8 cellular contexts compared by ENCODE assay signal in genomic region chr11:113806403-113806802, GRCh38. TPM values are rescaled to one million over a fixed set of nuclear protein-coding genes. Genes with fewer than 3 reads are reported as not detected.
A peak's percentile ranks its signal among the peaks of the same experiment; 100 is the strongest.
DNase-seq lines count a peak whose midpoint lies in the region; ATAC-seq and TF ChIP-seq lines count a peak whose summit lies in the region.

No MANE protein-coding gene starts in this region.

- H3K4me3 Mint-ChIP-seq in activated naive CD8-positive, alpha-beta T cell treated with anti-CD3 and anti-CD28 coated beads, Interleukin-2, amount 10 ng/mL, durations not matched to agents 7 days and 5 days, result no peak overlapping the region
- H3K4me3 Mint-ChIP-seq in activated naive CD8-positive, alpha-beta T cell treated with anti-CD3 and anti-CD28 coated beads for 36 hours, result no peak overlapping the region
- no peak overlapping the region for H3K4me3 Mint-ChIP-seq in activated T-helper 1 cell treated with anti-CD3 and anti-CD28 coated beads, Interleukin-12 subunit alpha, Interleukin-12 subunit beta, Interleukin-2, Interleukin-4 antibody, amounts not matched to agents 30 ng/mL and 10 ng/mL and 1 ng/mL, durations not matched to agents 14 hours and 24 hours and 36 hours

- H3K27ac Mint-ChIP-seq in activated naive CD8-positive, alpha-beta T cell treated with anti-CD3 and anti-CD28 coated beads, Interleukin-2, amount 10 ng/mL, durations not matched to agents 7 days and 5 days, result no peak overlapping the region
- H3K27ac Mint-ChIP-seq in activated naive CD8-positive, alpha-beta T cell treated with anti-CD3 and anti-CD28 coated beads for 36 hours, result no peak overlapping the region
- no peak overlapping the region for H3K27ac Mint-ChIP-seq in activated T-helper 1 cell treated with anti-CD3 and anti-CD28 coated beads, Interleukin-12 subunit alpha, Interleukin-12 subunit beta, Interleukin-2, Interleukin-4 antibody, amounts not matched to agents 30 ng/mL and 10 ng/mL and 1 ng/mL, durations not matched to agents 14 hours and 24 hours and 36 hours

- H3K4me3 ChIP-seq in kidney epithelial cell (ENCODE audit: low read depth, low read length), result no peak overlapping the region
- no peak overlapping the region for H3K4me3 ChIP-seq in effector memory CD4-positive, alpha-beta T cell (ENCODE audit: insufficient read depth, low read depth, low read length, poor library complexity, severe bottlenecking)

- H3K27ac ChIP-seq in effector memory CD4-positive, alpha-beta T cell (ENCODE audit: insufficient read depth, low read length, poor library complexity, severe bottlenecking), result no peak overlapping the region

- no peaks in the 10 kb centered on the region for H3K9me3 ChIP-seq in effector memory CD4-positive, alpha-beta T cell (ENCODE audit: control insufficient read depth, low read length)

- peak; percentile 56 for TF ChIP-seq CTCF in kidney epithelial cell (IDR thresholded peaks at IDR 0.05; ENCODE audit: insufficient read depth, low read length, poor library complexity, severe bottlenecking)

- no peak for DNase-seq in activated naive CD8-positive, alpha-beta T cell treated with anti-CD3 and anti-CD28 coated beads, Interleukin-2, amount 10 ng/mL, durations not matched to agents 7 days and 5 days
- no peak for DNase-seq in activated naive CD8-positive, alpha-beta T cell treated with anti-CD3 and anti-CD28 coated beads for 36 hours
- DNase-seq in LHCN-M2 (ENCODE audit: low read depth) (peak; percentile 31), kidney epithelial cell (ENCODE audit: low read depth) (no peak), NOMO-1 treated with dmso at 0.1 percent for 144 hours (lab: John Stamatoyannopoulos, UW; ENCODE audit: unreplicated experiment) (no peak)
- DNase-seq in activated T-helper 1 cell treated with anti-CD3 and anti-CD28 coated beads, Interleukin-12 subunit alpha, Interleukin-12 subunit beta, Interleukin-2, Interleukin-4 antibody, amounts not matched to agents 30 ng/mL and 10 ng/mL and 1 ng/mL, durations not matched to agents 14 hours and 24 hours and 36 hours (ENCODE audit: low spot score), result peak; percentile 8
- DNase-seq in effector memory CD4-positive, alpha-beta T cell, result no peak
- no peak for DNase-seq in activated T-cell treated with anti-CD3 and anti-CD28 coated beads, Interleukin-2, amount 50 U/mL, for 48 hours

- no peaks in the 10 kb centered on the region for H3K27me3 ChIP-seq in kidney epithelial cell (ENCODE audit: control insufficient read depth, insufficient read depth, low read length)
- H3K27me3 ChIP-seq in effector memory CD4-positive, alpha-beta T cell (replicated peaks; ENCODE audit: control insufficient read depth, insufficient read depth, low read length, poor library complexity, severe bottlenecking), result no peaks in the 10 kb centered on the region

- H3K4me1 Mint-ChIP-seq in activated naive CD8-positive, alpha-beta T cell treated with anti-CD3 and anti-CD28 coated beads, Interleukin-2, amount 10 ng/mL, durations not matched to agents 7 days and 5 days, result no peaks in the 10 kb centered on the region
- no peaks in the 10 kb centered on the region for H3K4me1 Mint-ChIP-seq in activated naive CD8-positive, alpha-beta T cell treated with anti-CD3 and anti-CD28 coated beads for 36 hours
- no peaks in the 10 kb centered on the region for H3K4me1 Mint-ChIP-seq in activated T-helper 1 cell treated with anti-CD3 and anti-CD28 coated beads, Interleukin-12 subunit alpha, Interleukin-12 subunit beta, Interleukin-2, Interleukin-4 antibody, amounts not matched to agents 30 ng/mL and 10 ng/mL and 1 ng/mL, durations not matched to agents 14 hours and 24 hours and 36 hours (ENCODE audit: low read depth)

- peak; percentile 33 for ATAC-seq in activated naive CD8-positive, alpha-beta T cell treated with anti-CD3 and anti-CD28 coated beads, Interleukin-2, amount 10 ng/mL, durations not matched to agents 7 days and 5 days (ENCODE audit: low read depth)

- intact Hi-C loops in activated T-helper 1 cell treated with anti-CD3 and anti-CD28 coated beads, Interleukin-12 subunit alpha, Interleukin-12 subunit beta, Interleukin-2, Interleukin-4 antibody, amounts not matched to agents 30 ng/mL and 10 ng/mL and 1 ng/mL, durations not matched to agents 14 hours and 24 hours and 36 hours (cut with micrococcal nuclease), result loop anchor here (2.0 kb wide), 2 partner anchors 68 to 454 kb away; partner anchors contain the start of gene USP28

- H3K27me3 Mint-ChIP-seq in activated naive CD8-positive, alpha-beta T cell treated with anti-CD3 and anti-CD28 coated beads, Interleukin-2, amount 10 ng/mL, durations not matched to agents 7 days and 5 days, result no peaks in the 10 kb centered on the region
- H3K27me3 Mint-ChIP-seq in activated naive CD8-positive, alpha-beta T cell treated with anti-CD3 and anti-CD28 coated beads for 36 hours, result no peaks in the 10 kb centered on the region
- no peaks in the 10 kb centered on the region for H3K27me3 Mint-ChIP-seq in activated T-helper 1 cell treated with anti-CD3 and anti-CD28 coated beads, Interleukin-12 subunit alpha, Interleukin-12 subunit beta, Interleukin-2, Interleukin-4 antibody, amounts not matched to agents 30 ng/mL and 10 ng/mL and 1 ng/mL, durations not matched to agents 14 hours and 24 hours and 36 hours (ENCODE audit: insufficient read depth)

- H3K4me1 ChIP-seq in effector memory CD4-positive, alpha-beta T cell (ENCODE audit: control insufficient read depth, insufficient read depth, low read length, poor library complexity, severe bottlenecking), result no peaks in the 10 kb centered on the region

- peaks cover 26% of the 10 kb centered on the region for H3K36me3 Mint-ChIP-seq in activated naive CD8-positive, alpha-beta T cell treated with anti-CD3 and anti-CD28 coated beads, Interleukin-2, amount 10 ng/mL, durations not matched to agents 7 days and 5 days
- peaks cover 12% of the 10 kb centered on the region for H3K36me3 Mint-ChIP-seq in activated naive CD8-positive, alpha-beta T cell treated with anti-CD3 and anti-CD28 coated beads for 36 hours
- peaks cover 32% of the 10 kb centered on the region for H3K36me3 Mint-ChIP-seq in activated T-helper 1 cell treated with anti-CD3 and anti-CD28 coated beads, Interleukin-12 subunit alpha, Interleukin-12 subunit beta, Interleukin-2, Interleukin-4 antibody, amounts not matched to agents 30 ng/mL and 10 ng/mL and 1 ng/mL, durations not matched to agents 14 hours and 24 hours and 36 hours (ENCODE audit: low read depth)

- POLR2A ChIA-PET in activated naive CD8-positive, alpha-beta T cell treated with anti-CD3 and anti-CD28 coated beads, Interleukin-2, amount 10 ng/mL, durations not matched to agents 7 days and 5 days (lab: Charles Lee), result interaction anchor here (0.8 kb wide), 1 partner anchor 455 kb away, joined by 4 read pairs; no protein-coding TSS in a partner anchor

- peaks cover 2% of the 10 kb centered on the region for H3K36me3 ChIP-seq in kidney epithelial cell (ENCODE audit: control insufficient read depth, insufficient read depth, low read length)
- H3K36me3 ChIP-seq in effector memory CD4-positive, alpha-beta T cell (ENCODE audit: control insufficient read depth, insufficient read depth, low read length), result peaks cover 14% of the 10 kb centered on the region

- no peaks in the 10 kb centered on the region for H3K9me3 Mint-ChIP-seq in activated naive CD8-positive, alpha-beta T cell treated with anti-CD3 and anti-CD28 coated beads, Interleukin-2, amount 10 ng/mL, durations not matched to agents 7 days and 5 days
- no peaks in the 10 kb centered on the region for H3K9me3 Mint-ChIP-seq in activated naive CD8-positive, alpha-beta T cell treated with anti-CD3 and anti-CD28 coated beads for 36 hours
- H3K9me3 Mint-ChIP-seq in activated T-helper 1 cell treated with anti-CD3 and anti-CD28 coated beads, Interleukin-12 subunit alpha, Interleukin-12 subunit beta, Interleukin-2, Interleukin-4 antibody, amounts not matched to agents 30 ng/mL and 10 ng/mL and 1 ng/mL, durations not matched to agents 14 hours and 24 hours and 36 hours, result no peaks in the 10 kb centered on the region

RNA-seq across cellular contexts. Expression of gene CLDN25, which starts 26.8 kb away (rescaled TPM):
- total RNA-seq in activated naive CD8-positive, alpha-beta T cell treated with anti-CD3 and anti-CD28 coated beads, Interleukin-2, amount 10 ng/mL, durations not matched to agents 7 days and 5 days, result not detected
- total RNA-seq in activated naive CD8-positive, alpha-beta T cell treated with anti-CD3 and anti-CD28 coated beads for 36 hours, result not detected
- not detected in 2 replicates for total RNA-seq in LHCN-M2 (2014; rRNA removed)
- polyA plus RNA-seq in LHCN-M2 (2012), result not detected
- total RNA-seq in activated T-helper 1 cell treated with anti-CD3 and anti-CD28 coated beads, Interleukin-12 subunit alpha, Interleukin-12 subunit beta, Interleukin-2, Interleukin-4 antibody, amounts not matched to agents 30 ng/mL and 10 ng/mL and 1 ng/mL, durations not matched to agents 14 hours and 24 hours and 36 hours, result not detected in 2 replicates
- total RNA-seq in kidney epithelial cell, result not detected in 2 replicates

RNA-seq across cellular contexts. Expression of gene ZW10, which starts 32.9 kb away (rescaled TPM):
- 10 to 100 TPM; 14.6 to 16.3 TPM for total RNA-seq in activated naive CD8-positive, alpha-beta T cell treated with anti-CD3 and anti-CD28 coated beads, Interleukin-2, amount 10 ng/mL, durations not matched to agents 7 days and 5 days
- total RNA-seq in activated naive CD8-positive, alpha-beta T cell treated with anti-CD3 and anti-CD28 coated beads for 36 hours, result 10 to 100 TPM; 20.2 to 23.3 TPM
- total RNA-seq in LHCN-M2 (2014; rRNA removed) (27.3 and 31.3 TPM in 2 replicates), kidney epithelial cell (19.0 and 25.2 TPM in 2 replicates)
- 10.4 TPM for polyA plus RNA-seq in LHCN-M2 (2012)
- total RNA-seq in activated T-helper 1 cell treated with anti-CD3 and anti-CD28 coated beads, Interleukin-12 subunit alpha, Interleukin-12 subunit beta, Interleukin-2, Interleukin-4 antibody, amounts not matched to agents 30 ng/mL and 10 ng/mL and 1 ng/mL, durations not matched to agents 14 hours and 24 hours and 36 hours, result 20.5 and 22.6 TPM in 2 replicates

Comparison
In these comparisons a context has a peak if more than half of its experiments do, and no peak if none do; other contexts are left out.
1. DNase-seq: peak in LHCN-M2 (single experiment) and activated T-helper 1 cell treated with anti-CD3 and anti-CD28 coated beads, Interleukin-12 subunit alpha, Interleukin-12 subunit beta, Interleukin-2, Interleukin-4 antibody, amounts not matched to agents 30 ng/mL and 10 ng/mL and 1 ng/mL, durations not matched to agents 14 hours and 24 hours and 36 hours (single experiment); none in activated naive CD8-positive, alpha-beta T cell treated with anti-CD3 and anti-CD28 coated beads, Interleukin-2, amount 10 ng/mL, durations not matched to agents 7 days and 5 days (single experiment), activated naive CD8-positive, alpha-beta T cell treated with anti-CD3 and anti-CD28 coated beads for 36 hours (single experiment), kidney epithelial cell (single experiment), NOMO-1 treated with dmso at 0.1 percent for 144 hours (single experiment), effector memory CD4-positive, alpha-beta T cell (0 of 3) and activated T-cell treated with anti-CD3 and anti-CD28 coated beads, Interleukin-2, amount 50 U/mL, for 48 hours (0 of 2).